In genomic region chr5:157516016-157516415, GRCh38 we compare ENCODE assay signal across 10 cellular contexts. TPM values are rescaled to one million over a fixed set of nuclear protein-coding genes. Genes with fewer than 3 reads are reported as not detected.
A peak's percentile ranks its signal among the peaks of the same experiment; 100 is the strongest.
DNase-seq lines count a peak whose midpoint lies in the region; ATAC-seq and TF ChIP-seq lines count a peak whose summit lies in the region.
"Had no signal": no experiment of that assay in that cellular context is flagged by ENCODE, and none has a peak within 500 bp of the region (broad histone marks: within the 10 kb centered on the region; RNA-seq: fewer than 3 reads in every experiment).

No MANE protein-coding gene starts in this region.

- intact Hi-C loops in CD8-positive, alpha-beta T cell (cut with DNase I, micrococcal nuclease), result no loop called here

- no peaks in the 10 kb centered on the region for H3K36me3 Mint-ChIP-seq in CD8-positive, alpha-beta T cell

- peaks cover 6% of the 10 kb centered on the region for H3K36me3 ChIP-seq in rectal smooth muscle tissue (ENCODE audit: control insufficient read depth, insufficient read depth, low read length)
- H3K36me3 ChIP-seq in CD8-positive, alpha-beta T cell (ENCODE audit: insufficient read depth, low read length), result no peaks in the 10 kb centered on the region

- no peak overlapping the region for H3K9ac ChIP-seq in rectal smooth muscle tissue (ENCODE audit: low read length)

- no peak for TF ChIP-seq CTCF in CD8-positive, alpha-beta T cell (IDR thresholded peaks at IDR 0.05)

- H3K4me3 Mint-ChIP-seq in CD8-positive, alpha-beta T cell, result no peak overlapping the region

- no peaks in the 10 kb centered on the region for H3K27me3 Mint-ChIP-seq in CD8-positive, alpha-beta T cell (ENCODE audit: low read depth)

- no peaks in the 10 kb centered on the region for H3K9me3 ChIP-seq in CD8-positive, alpha-beta T cell (ENCODE audit: low read length)

- no peaks in the 10 kb centered on the region for H3K27me3 ChIP-seq in rectal smooth muscle tissue (ENCODE audit: control insufficient read depth, insufficient read depth, low read length)
- no peaks in the 10 kb centered on the region for H3K27me3 ChIP-seq in CD8-positive, alpha-beta T cell (ENCODE audit: insufficient read depth, low read length)

- CTCF ChIA-PET in CD8-positive, alpha-beta T cell (lab: Charles Lee), result no interaction called here

- peak; percentile 84 for DNase-seq in AG20443 (ENCODE audit: low spot score)
- DNase-seq in NCI-H226, result peak; percentile 90
- peak; percentile 41 for DNase-seq in epithelial cell of prostate (ENCODE audit: low read depth, low spot score)
- no peak for DNase-seq in CD8-positive, alpha-beta T cell
- DNase-seq: activated effector memory CD4-positive, alpha-beta T cell treated with anti-CD3 and anti-CD28 coated beads, Interleukin-2, amount 50 U/mL, for 16 hours; NCI-H526 had no signal

- H3K4me1 ChIP-seq in rectal smooth muscle tissue (ENCODE audit: control insufficient read depth, insufficient read depth, low read length), result peaks cover 39% of the 10 kb centered on the region
- H3K4me1 ChIP-seq in CD8-positive, alpha-beta T cell (ENCODE audit: insufficient read depth, low read length), result no peaks in the 10 kb centered on the region

- no peaks in the 10 kb centered on the region for H3K9me3 Mint-ChIP-seq in CD8-positive, alpha-beta T cell

- H3K4me1 Mint-ChIP-seq in CD8-positive, alpha-beta T cell (ENCODE audit: low read depth), result no peaks in the 10 kb centered on the region

- no peak overlapping the region for H3K27ac Mint-ChIP-seq in CD8-positive, alpha-beta T cell

- POLR2A ChIA-PET in CD8-positive, alpha-beta T cell (lab: Charles Lee), result no interaction called here

- no peak overlapping the region for H3K4me3 ChIP-seq in rectal smooth muscle tissue (ENCODE audit: low read length)
- no peak overlapping the region for H3K4me3 ChIP-seq in CD8-positive, alpha-beta T cell (ENCODE audit: low read depth, low read length)

- no peak overlapping the region for H3K27ac ChIP-seq in epithelial cell of prostate
- peak overlapping the region; percentile 75 for H3K27ac ChIP-seq in rectal smooth muscle tissue (ENCODE audit: low read depth, low read length)
- no peak overlapping the region for H3K27ac ChIP-seq in CD8-positive, alpha-beta T cell (ENCODE audit: low read depth, low read length)

- no peak for ATAC-seq in GM19351 (IDR thresholded peaks at IDR 0.05; ENCODE audit: unreplicated experiment)
- ATAC-seq in HG03520 (IDR thresholded peaks at IDR 0.05; ENCODE audit: unreplicated experiment), result no peak
- no peak for ATAC-seq in CD8-positive, alpha-beta T cell
- ATAC-seq in GM21360 (IDR thresholded peaks at IDR 0.05; ENCODE audit: unreplicated experiment), result no peak

RNA-seq across cellular contexts. Expression of gene NIPAL4, which starts 56.0 kb away (rescaled TPM):
- under 1 TPM; 0.25 to 0.41 TPM for total RNA-seq in CD8-positive, alpha-beta T cell

RNA-seq across cellular contexts. Expression of gene ADAM19, which starts 59.6 kb away (rescaled TPM):
- 1 to 10 TPM; 5.9 to 6.5 TPM for total RNA-seq in CD8-positive, alpha-beta T cell

Comparison
In these comparisons a context has a peak if more than half of its experiments do, and no peak if none do; other contexts are left out.
1. DNase-seq: peak in AG20443 (single experiment), NCI-H226 (single experiment) and epithelial cell of prostate (single experiment); none in CD8-positive, alpha-beta T cell (0 of 7).